ENCODE assay signal across 37 cellular contexts in the genomic region with DNA sequence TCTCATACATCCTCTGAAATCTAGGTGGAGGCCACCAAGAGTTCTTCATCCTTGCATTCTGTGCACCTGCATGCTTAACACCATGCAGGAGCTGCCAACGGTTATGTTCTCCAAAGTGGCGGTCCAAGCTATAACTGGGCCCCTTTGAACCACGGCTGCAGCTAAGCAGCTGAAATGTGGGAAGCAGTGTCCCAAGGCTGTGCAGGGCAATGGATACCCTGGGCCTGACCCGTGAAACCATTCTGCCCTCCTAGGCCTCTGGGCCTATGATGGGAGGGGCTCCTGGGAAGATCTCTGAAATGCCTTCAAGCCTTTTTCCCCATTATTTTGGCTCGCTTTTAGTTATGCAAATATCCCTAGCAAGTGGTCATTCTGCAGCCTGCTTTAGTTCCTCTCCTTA. TPM values are rescaled to one million over a fixed set of nuclear protein-coding genes. Genes with fewer than 3 reads are reported as not detected.
"Had no signal": no experiment of that assay in that cellular context is flagged by ENCODE, and none has a peak within 500 bp of the region (broad histone marks: within the 10 kb centered on the region; RNA-seq: fewer than 3 reads in every experiment).

No MANE protein-coding gene starts in this region.

- H3K4me3 Mint-ChIP-seq: activated B cell treated with CpG ODN at 0.5 μM for 24 hours; activated CD4-positive, alpha-beta memory T cell treated with anti-CD3 and anti-CD28 coated beads, Interleukin-2, amount 10 ng/mL, durations not matched to agents 7 days and 5 days; activated CD8-positive, alpha-beta memory T cell treated with anti-CD3 and anti-CD28 coated beads, Interleukin-2, amount 10 ng/mL, durations not matched to agents 7 days and 5 days; activated naive CD4-positive, alpha-beta T cell treated with anti-CD3 and anti-CD28 coated beads, Interleukin-2, amount 50 U/mL, for 24 hours; activated naive CD8-positive, alpha-beta T cell treated with anti-CD3 and anti-CD28 coated beads, Interleukin-2, amount 10 ng/mL, durations not matched to agents 7 days and 5 days had no signal

- H3K36me3 ChIP-seq: breast epithelium had no signal

- H3K4me3 ChIP-seq: body of pancreas, breast epithelium had no signal

- H3K4me1 Mint-ChIP-seq: activated B cell treated with CpG ODN at 0.5 μM for 24 hours; activated CD4-positive, alpha-beta memory T cell treated with anti-CD3 and anti-CD28 coated beads, Interleukin-2, amount 10 ng/mL, durations not matched to agents 7 days and 5 days; activated CD8-positive, alpha-beta memory T cell treated with anti-CD3 and anti-CD28 coated beads, Interleukin-2, amount 10 ng/mL, durations not matched to agents 7 days and 5 days; activated naive CD4-positive, alpha-beta T cell treated with anti-CD3 and anti-CD28 coated beads, Interleukin-2, amount 50 U/mL, for 24 hours; activated naive CD8-positive, alpha-beta T cell treated with anti-CD3 and anti-CD28 coated beads, Interleukin-2, amount 10 ng/mL, durations not matched to agents 7 days and 5 days had no signal

- H3K27ac ChIP-seq: body of pancreas, breast epithelium, VCaP had no signal

- H3K27me3 Mint-ChIP-seq: activated B cell treated with CpG ODN at 0.5 μM for 24 hours; activated CD4-positive, alpha-beta memory T cell treated with anti-CD3 and anti-CD28 coated beads, Interleukin-2, amount 10 ng/mL, durations not matched to agents 7 days and 5 days; activated CD8-positive, alpha-beta memory T cell treated with anti-CD3 and anti-CD28 coated beads, Interleukin-2, amount 10 ng/mL, durations not matched to agents 7 days and 5 days; activated naive CD4-positive, alpha-beta T cell treated with anti-CD3 and anti-CD28 coated beads, Interleukin-2, amount 50 U/mL, for 24 hours; activated naive CD8-positive, alpha-beta T cell treated with anti-CD3 and anti-CD28 coated beads, Interleukin-2, amount 10 ng/mL, durations not matched to agents 7 days and 5 days had no signal

- H3K27ac Mint-ChIP-seq: activated B cell treated with CpG ODN at 0.5 μM for 24 hours; activated CD4-positive, alpha-beta memory T cell treated with anti-CD3 and anti-CD28 coated beads, Interleukin-2, amount 10 ng/mL, durations not matched to agents 7 days and 5 days; activated CD8-positive, alpha-beta memory T cell treated with anti-CD3 and anti-CD28 coated beads, Interleukin-2, amount 10 ng/mL, durations not matched to agents 7 days and 5 days; activated naive CD4-positive, alpha-beta T cell treated with anti-CD3 and anti-CD28 coated beads, Interleukin-2, amount 50 U/mL, for 24 hours; activated naive CD8-positive, alpha-beta T cell treated with anti-CD3 and anti-CD28 coated beads, Interleukin-2, amount 10 ng/mL, durations not matched to agents 7 days and 5 days had no signal

- ATAC-seq: activated CD8-positive, alpha-beta memory T cell treated with anti-CD3 and anti-CD28 coated beads, Interleukin-2, amount 10 ng/mL, durations not matched to agents 7 days and 5 days; body of pancreas had no signal

- H3K27me3 ChIP-seq: body of pancreas, breast epithelium had no signal

- H3K4me1 ChIP-seq: body of pancreas, breast epithelium had no signal

- DNase-seq: activated B cell treated with CpG ODN at 0.5 μM for 24 hours; activated CD4-positive, alpha-beta memory T cell treated with anti-CD3 and anti-CD28 coated beads, Interleukin-2, amount 10 ng/mL, durations not matched to agents 7 days and 5 days; activated CD4-positive, alpha-beta T cell treated with anti-CD3 and anti-CD28 coated beads for 4 hours; activated CD4-positive, CD25-positive, alpha-beta regulatory T cell treated with anti-CD3 and anti-CD28 coated beads, Interleukin-2, amount 50 U/mL, for 72 hours; activated CD8-positive, alpha-beta memory T cell treated with anti-CD3 and anti-CD28 coated beads for 24 hours; activated CD8-positive, alpha-beta memory T cell treated with anti-CD3 and anti-CD28 coated beads, Interleukin-2, amount 10 ng/mL, durations not matched to agents 7 days and 5 days; activated CD8-positive, alpha-beta memory T cell treated with anti-CD3 and anti-CD28 coated beads, Interleukin-2, amount 50 U/mL, for 48 hours; activated gamma-delta T cell; activated naive CD4-positive, alpha-beta T cell treated with Interleukin-2 at 50 U/mL for 16 hours; activated naive CD8-positive, alpha-beta T cell treated with anti-CD3 and anti-CD28 coated beads, Interleukin-2, amount 10 ng/mL, durations not matched to agents 7 days and 5 days; activated T-cell treated with anti-CD3 and anti-CD28 coated beads, Interleukin-2, amount 50 U/mL, for 48 hours; amygdala; body of pancreas; caudate nucleus; cerebellar nuclear complex; NCI-H1092 treated with DMSO at 0.1 percent for 48 hours; NCI-H1417; NCI-H146; NCI-H187; NCI-H2029 treated with DMSO at 0.1 percent for 48 hours; NCI-H2107; NCI-H2171; NCI-H510A; NCI-H526; NCI-H748 treated with DMSO at 0.1 percent for 48 hours; NK-92 treated with Interleukin-12 subunit alpha and Interleukin-12 subunit beta, amount 100 ng/mL, for 24 hours; Right ventricle myocardium superior; SW 1271; T-helper 1 cell; T-helper 2 cell; T-helper 9 cell had no signal

RNA-seq across cellular contexts. Expression of a gene that starts 45.2 kb away (rescaled TPM):
- total RNA-seq: activated B cell treated with CpG ODN at 0.5 μM for 24 hours; activated CD4-positive, alpha-beta memory T cell treated with anti-CD3 and anti-CD28 coated beads, Interleukin-2, amount 10 ng/mL, durations not matched to agents 7 days and 5 days; activated CD8-positive, alpha-beta memory T cell treated with anti-CD3 and anti-CD28 coated beads, Interleukin-2, amount 10 ng/mL, durations not matched to agents 7 days and 5 days; activated naive CD8-positive, alpha-beta T cell treated with anti-CD3 and anti-CD28 coated beads, Interleukin-2, amount 10 ng/mL, durations not matched to agents 7 days and 5 days; astrocyte; body of pancreas; breast epithelium; LHCN-M2; OCI-LY7 had no signal
